Comparison of ENCODE assay signal across 24 cellular contexts in genomic region chr9:89779416-89779815, GRCh38.
"Had no signal": no experiment of that assay in that cellular context is flagged by ENCODE, and none has a peak within 500 bp of the region (broad histone marks: within the 10 kb centered on the region; RNA-seq: fewer than 3 reads in every experiment).

No MANE protein-coding gene starts in this region.

- H3K36me3 ChIP-seq: brain microvascular endothelial cell, cardiac muscle cell had no signal

- H3K27me3 ChIP-seq: brain microvascular endothelial cell, cardiac muscle cell had no signal

- DNase-seq: activated CD4-positive, alpha-beta memory T cell treated with anti-CD3 and anti-CD28 coated beads, Interleukin-2, amount 10 ng/mL, durations not matched to agents 7 days and 5 days; activated CD4-positive, alpha-beta T cell treated with anti-CD3 and anti-CD28 coated beads, Interleukin-2, amount 10 ng/mL, durations not matched to agents 7 days and 5 days; activated CD4-positive, CD25-positive, alpha-beta regulatory T cell; activated gamma-delta T cell; activated naive CD4-positive, alpha-beta T cell treated with anti-CD3 and anti-CD28 coated beads for 36 hours; activated T-cell treated with anti-CD3 and anti-CD28 coated beads for 4 hours; activated T-cell treated with anti-CD3 and anti-CD28 coated beads, Interleukin-2, amount 50 U/mL, for 48 hours; brain microvascular endothelial cell; cerebellar nuclear complex; MM.1S; NCI-H1105; NCI-H1436; NCI-H1694 treated with DMSO at 0.1 percent for 48 hours; NCI-H2029 treated with DMSO at 0.1 percent for 48 hours; NCI-H345; NCI-H510A; NCI-H526 treated with DMSO at 0.1 percent for 48 hours; NCI-H82; T-cell; T-helper 2 cell; T1000 had no signal

- ATAC-seq: activated T-helper 17 cell treated with anti-CD3 and anti-CD28 coated beads, Interleukin-2, amount 50 U/mL, for 72 hours; T-cell had no signal

- H3K27ac ChIP-seq: brain microvascular endothelial cell, SK-N-MC had no signal

- H3K4me3 ChIP-seq: cardiac muscle cell, SK-N-MC had no signal
